31 cellular contexts compared by ENCODE assay signal in the genomic region with DNA sequence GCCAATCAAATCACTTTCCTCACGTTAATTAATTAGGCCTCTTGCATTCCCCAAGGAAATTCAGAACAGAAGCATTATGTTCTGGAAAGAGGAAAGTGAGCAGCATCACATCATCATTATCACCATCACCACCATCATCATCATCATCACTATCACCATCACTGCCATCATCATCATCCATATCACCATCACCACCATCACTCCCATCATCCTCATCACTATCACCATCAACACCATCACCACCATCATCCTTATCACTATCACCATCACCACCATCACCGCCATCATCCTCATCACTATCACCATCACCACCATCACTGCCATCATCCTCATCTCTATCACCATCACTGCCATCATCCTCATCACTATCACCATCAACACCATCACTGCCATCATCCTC. TPM values are rescaled to one million over a fixed set of nuclear protein-coding genes. Genes with fewer than 3 reads are reported as not detected.
"Had no signal": no experiment of that assay in that cellular context is flagged by ENCODE, and none has a peak within 500 bp of the region (broad histone marks: within the 10 kb centered on the region; RNA-seq: fewer than 3 reads in every experiment).

No MANE protein-coding gene starts in this region.

- H3K27me3 ChIP-seq: adrenal gland, body of pancreas, colonic mucosa had no signal

- H3K4me3 ChIP-seq: adrenal gland, body of pancreas, cardiac muscle cell, colonic mucosa, esophagus squamous epithelium had no signal

- H3K4me1 ChIP-seq: adrenal gland, body of pancreas, colonic mucosa, esophagus squamous epithelium had no signal

- H3K27ac ChIP-seq: adrenal gland, body of pancreas, cardiac muscle cell, colonic mucosa, epithelial cell of prostate, esophagus squamous epithelium had no signal

- DNase-seq: activated CD4-positive, alpha-beta memory T cell treated with anti-CD3 and anti-CD28 coated beads for 36 hours; activated CD4-positive, alpha-beta T cell treated with anti-CD3 and anti-CD28 coated beads for 36 hours; activated CD4-positive, alpha-beta T cell treated with anti-CD3 and anti-CD28 coated beads, Interleukin-2, amount 10 ng/mL, durations not matched to agents 24 days and 14 days; activated CD4-positive, CD25-positive, alpha-beta regulatory T cell; activated CD4-positive, CD25-positive, alpha-beta regulatory T cell treated with anti-CD3 and anti-CD28 coated beads, Interleukin-2, amount 50 U/mL, for 72 hours; activated CD8-positive, alpha-beta memory T cell treated with anti-CD3 and anti-CD28 coated beads, Interleukin-2, amount 10 ng/mL, durations not matched to agents 7 days and 5 days; activated CD8-positive, alpha-beta memory T cell treated with anti-CD3 and anti-CD28 coated beads, Interleukin-2, amount 50 U/mL, for 4 hours; activated CD8-positive, alpha-beta T cell treated with anti-CD3 and anti-CD28 coated beads, Interleukin-2, amount 10 ng/mL, durations not matched to agents 7 days and 5 days; activated effector memory CD4-positive, alpha-beta T cell treated with anti-CD3 and anti-CD28 coated beads, Interleukin-2, amount 50 U/mL, for 16 hours; activated naive CD4-positive, alpha-beta T cell treated with anti-CD3 and anti-CD28 coated beads for 36 hours; activated naive CD8-positive, alpha-beta T cell treated with anti-CD3 and anti-CD28 coated beads for 36 hours; activated naive CD8-positive, alpha-beta T cell treated with anti-CD3 and anti-CD28 coated beads, Interleukin-2, amount 50 U/mL, for 24 hours; activated T-cell treated with anti-CD3 and anti-CD28 coated beads, Interleukin-2, amount 50 U/mL, for 1 hour; activated T-cell treated with anti-CD3 and anti-CD28 coated beads, Interleukin-2, amount 50 U/mL, for 48 hours; adrenal gland; amygdala; aorta; body of pancreas; central memory CD4-positive, alpha-beta T cell; cerebellar nuclear complex; colonic mucosa; effector CD8-positive, alpha-beta T cell; esophagus squamous epithelium; head of caudate nucleus; T-helper 2 cell had no signal

- FAIRE-seq: endometrium, endothelial cell of umbilical vein, frontal cortex had no signal

- H3K36me3 ChIP-seq: adrenal gland, cardiac muscle cell, colonic mucosa, esophagus squamous epithelium had no signal

- H3K9me3 ChIP-seq: adrenal gland, body of pancreas, colonic mucosa, esophagus squamous epithelium had no signal

- ATAC-seq: activated CD4-positive, alpha-beta T cell treated with anti-CD3 and anti-CD28 coated beads for 36 hours; activated CD8-positive, alpha-beta memory T cell treated with anti-CD3 and anti-CD28 coated beads, Interleukin-2, amount 10 ng/mL, durations not matched to agents 7 days and 5 days; activated CD8-positive, alpha-beta T cell treated with anti-CD3 and anti-CD28 coated beads, Interleukin-2, amount 10 ng/mL, durations not matched to agents 7 days and 5 days; activated naive CD8-positive, alpha-beta T cell treated with anti-CD3 and anti-CD28 coated beads, Interleukin-2, amount 50 U/mL, for 24 hours; body of pancreas had no signal

RNA-seq across cellular contexts. Expression of gene PLXNA4, which starts 31.4 kb away (rescaled TPM):
- total RNA-seq: fibroblast of villous mesenchyme had no signal
